Comparison of ENCODE assay signal across 8 cellular contexts in the genomic region with DNA sequence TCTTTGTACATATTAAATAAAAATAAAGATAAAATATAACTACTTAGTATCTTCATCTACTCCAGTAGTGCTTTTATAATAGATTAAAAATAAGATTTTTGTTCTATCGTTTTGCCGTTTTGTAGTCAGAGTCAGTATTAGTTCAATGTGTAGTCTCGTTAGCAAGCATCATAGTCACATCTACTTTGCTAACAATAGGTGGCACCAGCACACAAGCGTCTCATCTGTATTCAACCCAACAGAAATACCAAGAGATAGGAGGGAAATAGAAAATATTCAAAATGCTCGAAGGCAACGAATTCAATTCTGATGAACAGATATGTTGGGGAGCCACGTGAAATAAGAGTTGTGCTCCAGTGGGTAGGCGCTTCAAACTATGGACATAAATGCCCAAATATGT. TPM values are rescaled to one million over a fixed set of nuclear protein-coding genes. Genes with fewer than 3 reads are reported as not detected.
DNase-seq lines count a peak whose midpoint lies in the region; ATAC-seq and TF ChIP-seq lines count a peak whose summit lies in the region.

No MANE protein-coding gene starts in this region.

- H3K4me1 Mint-ChIP-seq in CD8-positive, alpha-beta T cell (ENCODE audit: low read depth), result no peaks in the 10 kb centered on the region
- H3K4me1 Mint-ChIP-seq in chondrocyte (ENCODE audit: low read depth), result no peaks in the 10 kb centered on the region
- no peaks in the 10 kb centered on the region for H3K4me1 Mint-ChIP-seq in neural progenitor cell

- no peaks in the 10 kb centered on the region for H3K9me3 ChIP-seq in CD8-positive, alpha-beta T cell (ENCODE audit: low read length)
- no peaks in the 10 kb centered on the region for H3K9me3 ChIP-seq in neural progenitor cell (ENCODE audit: low read depth)

- H3K9me3 Mint-ChIP-seq in CD8-positive, alpha-beta T cell, result no peaks in the 10 kb centered on the region
- H3K9me3 Mint-ChIP-seq in chondrocyte (ENCODE audit: low read depth) (no peaks in the 10 kb centered on the region), neural progenitor cell (peaks cover 13% of the 10 kb centered on the region)

- H3K9ac ChIP-seq in neural progenitor cell, result no peak overlapping the region

- H3K27ac ChIP-seq in CD8-positive, alpha-beta T cell (ENCODE audit: low read depth, low read length), result no peak overlapping the region
- H3K27ac ChIP-seq in neural progenitor cell, result no peak overlapping the region

- H3K4me3 Mint-ChIP-seq in CD8-positive, alpha-beta T cell, result no peak overlapping the region
- H3K4me3 Mint-ChIP-seq in chondrocyte (ENCODE audit: unreplicated experiment) (no peak overlapping the region), neural progenitor cell (no peak overlapping the region)

- no peaks in the 10 kb centered on the region for H4K20me1 ChIP-seq in neural progenitor cell (ENCODE audit: low read depth)

- H3K4me2 ChIP-seq in neural progenitor cell, result no peak overlapping the region

- POLR2A ChIA-PET in CD8-positive, alpha-beta T cell (lab: Charles Lee), result interaction anchor here (1.4 kb wide), 1 partner anchor 22 kb away, joined by 4 read pairs; a partner anchor contains a TSS

- intact Hi-C loops in CD8-positive, alpha-beta T cell (cut with DNase I, micrococcal nuclease), result no loop called here

- peak; percentile 17 for TF ChIP-seq CTCF in CD8-positive, alpha-beta T cell (IDR thresholded peaks at IDR 0.05)
- TF ChIP-seq CTCF in GM20000 (IDR thresholded peaks at IDR 0.05; ENCODE audit: extremely low read depth, missing control alignments), result no peak
- peak; percentile 81 for TF ChIP-seq CTCF in chondrocyte (IDR thresholded peaks at IDR 0.05)
- TF ChIP-seq CTCF in neural progenitor cell (IDR thresholded peaks at IDR 0.05), result peak; percentile 53

- no peaks in the 10 kb centered on the region for H3K4me1 ChIP-seq in CD8-positive, alpha-beta T cell (ENCODE audit: insufficient read depth, low read length)
- H3K4me1 ChIP-seq in neural progenitor cell, result no peaks in the 10 kb centered on the region

- no peaks in the 10 kb centered on the region for H3K27me3 ChIP-seq in CD8-positive, alpha-beta T cell (ENCODE audit: insufficient read depth, low read length)
- H3K27me3 ChIP-seq in neural progenitor cell, result no peaks in the 10 kb centered on the region

- H3K27me3 Mint-ChIP-seq in CD8-positive, alpha-beta T cell (ENCODE audit: low read depth), result peaks cover 8% of the 10 kb centered on the region
- H3K27me3 Mint-ChIP-seq in chondrocyte (ENCODE audit: low read depth) (peaks cover 2% of the 10 kb centered on the region), neural progenitor cell (ENCODE audit: insufficient read depth, low read depth) (peaks cover 4% of the 10 kb centered on the region)

- no peaks in the 10 kb centered on the region for H3K79me2 ChIP-seq in neural progenitor cell (ENCODE audit: low read depth)

- CTCF ChIA-PET in CD8-positive, alpha-beta T cell (lab: Charles Lee), result interaction anchor here (0.6 to 2.5 kb wide), 9 partner anchors 8 to 1393 kb away, joined by 3 to 15 read pairs (median 3); no protein-coding TSS in a partner anchor

- H2AFZ ChIP-seq in neural progenitor cell (replicated peaks), result no peak overlapping the region

- H3K4me3 ChIP-seq in CD8-positive, alpha-beta T cell (ENCODE audit: low read depth, low read length), result no peak overlapping the region
- no peak overlapping the region for H3K4me3 ChIP-seq in neural progenitor cell

- no peak overlapping the region for H3K27ac Mint-ChIP-seq in CD8-positive, alpha-beta T cell
- H3K27ac Mint-ChIP-seq in chondrocyte (ENCODE audit: unreplicated experiment) (no peak overlapping the region), neural progenitor cell (no peak overlapping the region)

- H3K36me3 ChIP-seq in CD8-positive, alpha-beta T cell (ENCODE audit: insufficient read depth, low read length), result no peaks in the 10 kb centered on the region
- peaks cover 4% of the 10 kb centered on the region for H3K36me3 ChIP-seq in neural progenitor cell

- no peaks in the 10 kb centered on the region for H3F3A ChIP-seq in neural progenitor cell (ENCODE audit: low read depth)

- H3K36me3 Mint-ChIP-seq in CD8-positive, alpha-beta T cell, result no peaks in the 10 kb centered on the region
- H3K36me3 Mint-ChIP-seq in chondrocyte (ENCODE audit: low read depth) (no peaks in the 10 kb centered on the region), neural progenitor cell (no peaks in the 10 kb centered on the region)

- ATAC-seq in CD8-positive, alpha-beta T cell, result no peak
- ATAC-seq in GM21526 (IDR thresholded peaks at IDR 0.05; ENCODE audit: low FRiP score, unreplicated experiment), result no peak

- DNase-seq in CD8-positive, alpha-beta T cell, result peak in 1 of 7 experiments; percentile 29
- DNase-seq in GM20000 (ENCODE audit: low spot score) (peak; percentile 52), NCI-H526 (lab: John Stamatoyannopoulos, UW) (peak; percentile 51 to 80), chondrocyte (ENCODE audit: low spot score) (no peak), neural progenitor cell (ENCODE audit: low spot score) (no peak)
- no peak for DNase-seq in stimulated activated CD4-positive, alpha-beta T cell treated with anti-CD3 and anti-CD28 coated beads, Interleukin-4, amount 100 ng/mL, for 1 hour
- DNase-seq in central memory CD4-positive, alpha-beta T cell, result no peak

RNA-seq across cellular contexts. Expression of a gene that starts 21.4 kb away (rescaled TPM):
- total RNA-seq in CD8-positive, alpha-beta T cell, result 10 to 100 TPM; 28.3 to 36.0 TPM
- total RNA-seq in chondrocyte, result 26.7 to 28.5 TPM (median 27.4 TPM) in 3 replicates
- total RNA-seq in neural progenitor cell (ENCODE audit: low replicate concordance), result 112 and 121 TPM in 2 replicates

RNA-seq across cellular contexts. Expression of a gene that starts 45.5 kb away (rescaled TPM):
- 1 to 10 TPM; 7.6 to 8.2 TPM for total RNA-seq in CD8-positive, alpha-beta T cell
- total RNA-seq in chondrocyte (0.90 to 1.1 TPM (median 1.0 TPM) in 3 replicates), neural progenitor cell (ENCODE audit: low replicate concordance) (2.1 and 2.4 TPM in 2 replicates)

Comparison
In these comparisons a context has a peak if more than half of its experiments do, and no peak if none do; other contexts are left out.
1. DNase-seq: peak in GM20000 (single experiment) and NCI-H526 (2 of 2); none in chondrocyte (single experiment), neural progenitor cell (single experiment), stimulated activated CD4-positive, alpha-beta T cell treated with anti-CD3 and anti-CD28 coated beads, Interleukin-4, amount 100 ng/mL, for 1 hour (single experiment) and central memory CD4-positive, alpha-beta T cell (single experiment).